8 cellular contexts compared by ENCODE assay signal in genomic region chr2:170530284-170530745, GRCh38.
DNase-seq lines count a peak whose midpoint lies in the region; ATAC-seq and TF ChIP-seq lines count a peak whose summit lies in the region.

No MANE protein-coding gene starts in this region.

- whole genome bisulfite sequencing in thymus, result 27% methylated on average over 7 of the region's 7 CpGs

- no peaks in the 10 kb centered on the region for H3K36me3 Mint-ChIP-seq in WTC11
- no peaks in the 10 kb centered on the region for H3K36me3 Mint-ChIP-seq in activated naive CD4-positive, alpha-beta T cell treated with anti-CD3 and anti-CD28 coated beads for 36 hours (ENCODE audit: low read depth)
- H3K36me3 Mint-ChIP-seq in effector memory CD8-positive, alpha-beta T cell (ENCODE audit: insufficient read depth), result no peaks in the 10 kb centered on the region

- H3K4me1 Mint-ChIP-seq in WTC11, result peaks cover 19% of the 10 kb centered on the region
- H3K4me1 Mint-ChIP-seq in activated naive CD4-positive, alpha-beta T cell treated with anti-CD3 and anti-CD28 coated beads for 36 hours (ENCODE audit: low read depth), result no peaks in the 10 kb centered on the region
- no peaks in the 10 kb centered on the region for H3K4me1 Mint-ChIP-seq in effector memory CD8-positive, alpha-beta T cell (ENCODE audit: low read depth in 2 of 2)

- intact Hi-C loops in A673 (cut with micrococcal nuclease; ENCODE audit: unreplicated experiment), result no loop called here
- intact Hi-C loops in activated naive CD4-positive, alpha-beta T cell treated with anti-CD3 and anti-CD28 coated beads for 36 hours (cut with micrococcal nuclease), result no loop called here

- H3K9me3 ChIP-seq in A673 (ENCODE audit: low read depth, low read length, poor library complexity, severe bottlenecking) (no peaks in the 10 kb centered on the region), thymus (ENCODE audit: control insufficient read depth) (no peaks in the 10 kb centered on the region)

- peak; percentile 98 for ATAC-seq in WTC11
- no peak for ATAC-seq in effector memory CD8-positive, alpha-beta T cell (replicated peaks)

- H3K27ac ChIP-seq in A673 (ENCODE audit: low read depth, low read length, poor library complexity, severe bottlenecking), result no peak overlapping the region
- H3K27ac ChIP-seq in thymus (ENCODE audit: low read depth), result peak overlapping the region; percentile 43

- TF ChIP-seq CTCF in A673 (conservative IDR thresholded peaks at IDR 0.05; ENCODE audit: low read depth, low read length) (no peak), WTC11 (IDR thresholded peaks at IDR 0.05) (no peak)

- no peaks in the 10 kb centered on the region for H3K27me3 ChIP-seq in A673 (replicated peaks; ENCODE audit: insufficient read depth, low read depth, low read length, poor library complexity)
- H3K27me3 ChIP-seq in thymus (ENCODE audit: control insufficient read depth, insufficient read depth), result no peaks in the 10 kb centered on the region

- H3K36me3 ChIP-seq in A673 (ENCODE audit: insufficient read depth, low read length, poor library complexity, severe bottlenecking), result no peaks in the 10 kb centered on the region
- H3K36me3 ChIP-seq in thymus (ENCODE audit: control insufficient read depth, insufficient read depth), result no peaks in the 10 kb centered on the region

- H3K4me1 ChIP-seq in A673 (ENCODE audit: insufficient read depth, low read length, poor library complexity, severe bottlenecking), result peaks cover 15% of the 10 kb centered on the region
- H3K4me1 ChIP-seq in thymus (ENCODE audit: control insufficient read depth, insufficient read depth, low read length), result no peaks in the 10 kb centered on the region

- no peaks in the 10 kb centered on the region for H3K9me3 Mint-ChIP-seq in WTC11
- H3K9me3 Mint-ChIP-seq in activated naive CD4-positive, alpha-beta T cell treated with anti-CD3 and anti-CD28 coated beads for 36 hours, result no peaks in the 10 kb centered on the region
- H3K9me3 Mint-ChIP-seq in effector memory CD8-positive, alpha-beta T cell, result no peaks in the 10 kb centered on the region

- H3K27me3 Mint-ChIP-seq in WTC11 (ENCODE audit: low read depth), result no peaks in the 10 kb centered on the region
- H3K27me3 Mint-ChIP-seq in activated naive CD4-positive, alpha-beta T cell treated with anti-CD3 and anti-CD28 coated beads for 36 hours (ENCODE audit: low read depth), result peaks cover 11% of the 10 kb centered on the region
- H3K27me3 Mint-ChIP-seq in effector memory CD8-positive, alpha-beta T cell, result peaks cover 11 to 15% of the 10 kb centered on the region in 2 donors

- H3K27ac Mint-ChIP-seq in WTC11, result 0 out of 2 replicates have a peak overlapping the region, but pooled peaks have one; percentile 37
- H3K27ac Mint-ChIP-seq in activated naive CD4-positive, alpha-beta T cell treated with anti-CD3 and anti-CD28 coated beads for 36 hours, result no peak overlapping the region
- no peak overlapping the region for H3K27ac Mint-ChIP-seq in effector memory CD8-positive, alpha-beta T cell

- BruUV-seq in A673 (replicated peaks; lab: Mats Ljungman, UMichigan), result no TSS peak

- DNase-seq in A673 (ENCODE audit: low spot score), result peak; percentile 46
- DNase-seq in NCI-H1105 treated with DMSO at 0.1 percent for 48 hours (lab: John Stamatoyannopoulos, UW), result peak; percentile 98
- peak; percentile 45 for DNase-seq in WTC11 (ENCODE audit: low spot score)
- peak; percentile 69 for DNase-seq in islet precursor cell
- no peak for DNase-seq in activated naive CD4-positive, alpha-beta T cell treated with anti-CD3 and anti-CD28 coated beads for 36 hours
- no peak for DNase-seq in stimulated activated naive CD4-positive, alpha-beta T cell treated with Interleukin-2 at 50 U/mL for 16 hours (lab: John Stamatoyannopoulos, UW)
- no peak for DNase-seq in effector memory CD8-positive, alpha-beta T cell

- CTCF ChIA-PET in A673 (lab: Charles Lee) (no interaction called here), WTC11 (lab: Charles Lee) (interaction anchor here (0.5 to 1.5 kb wide), 8 partner anchors 28 to 174 kb away, joined by 3 to 6 read pairs (median 4); no protein-coding TSS in a partner anchor)
- CTCF ChIA-PET in activated naive CD4-positive, alpha-beta T cell treated with anti-CD3 and anti-CD28 coated beads for 36 hours (lab: Charles Lee), result interaction anchor here (1.2 to 1.4 kb wide), 2 partner anchors 121 to 206 kb away, joined by 3 to 5 read pairs; no protein-coding TSS in a partner anchor

- H3K4me3 Mint-ChIP-seq in WTC11, result no peak overlapping the region; the same call in 1 of the 2 replicates
- no peak overlapping the region for H3K4me3 Mint-ChIP-seq in activated naive CD4-positive, alpha-beta T cell treated with anti-CD3 and anti-CD28 coated beads for 36 hours
- no peak overlapping the region for H3K4me3 Mint-ChIP-seq in effector memory CD8-positive, alpha-beta T cell

- POLR2A ChIA-PET in A673 (lab: Charles Lee; ENCODE audit: low non-redundant PET) (no interaction called here), WTC11 (lab: Charles Lee) (no interaction called here)

- H3K4me3 ChIP-seq in A673 (ENCODE audit: low read depth, low read length, poor library complexity, severe bottlenecking) (no peak overlapping the region), thymus (ENCODE audit: low read length) (no peak overlapping the region)

TF ChIP-seq in WTC11, 78 proteins besides CTCF, POLR2A, EP300 and RAD21 (continues in another document):
- TF ChIP-seq ZNF219 (CRISPR knock-in tag; IDR thresholded peaks at IDR 0.05; ENCODE audit: borderline replicate concordance) (no peak), SP1 (CRISPR knock-in tag; conservative IDR thresholded peaks at IDR 0.05) (no peak), CREM (CRISPR knock-in tag; IDR thresholded peaks at IDR 0.05) (no peak), ZSCAN18 (CRISPR knock-in tag; IDR thresholded peaks at IDR 0.05) (no peak), SOX15 (CRISPR knock-in tag; IDR thresholded peaks at IDR 0.05) (no peak), ATF6 (CRISPR knock-in tag; IDR thresholded peaks at IDR 0.05) (no peak), CREB1 (CRISPR knock-in tag; IDR thresholded peaks at IDR 0.05) (no peak), ATF1 (CRISPR knock-in tag; IDR thresholded peaks at IDR 0.05) (no peak), JAZF1 (CRISPR knock-in tag; IDR thresholded peaks at IDR 0.05) (no peak), ZNF532 (CRISPR knock-in tag; IDR thresholded peaks at IDR 0.05; ENCODE audit: borderline replicate concordance) (no peak), MXD4 (CRISPR knock-in tag; IDR thresholded peaks at IDR 0.05; ENCODE audit: borderline replicate concordance) (no peak), ZNF416 (CRISPR knock-in tag; IDR thresholded peaks at IDR 0.05) (no peak)

Comparison
In these comparisons a context has a peak if more than half of its experiments do, and no peak if none do; other contexts are left out.
1. DNase-seq: peak in A673 (single experiment), NCI-H1105 treated with DMSO at 0.1 percent for 48 hours (single experiment), WTC11 (single experiment) and islet precursor cell (single experiment); none in activated naive CD4-positive, alpha-beta T cell treated with anti-CD3 and anti-CD28 coated beads for 36 hours (single experiment), stimulated activated naive CD4-positive, alpha-beta T cell treated with Interleukin-2 at 50 U/mL for 16 hours (single experiment) and effector memory CD8-positive, alpha-beta T cell (0 of 3).